8 cellular contexts compared by ENCODE assay signal in genomic region chr7:1368682-1369571, GRCh38.
DNase-seq lines count a peak whose midpoint lies in the region; ATAC-seq and TF ChIP-seq lines count a peak whose summit lies in the region.

No MANE protein-coding gene starts in this region.

- H3K4me1 Mint-ChIP-seq in activated CD8-positive, alpha-beta T cell treated with anti-CD3 and anti-CD28 coated beads for 36 hours (ENCODE audit: low read depth): no peaks in the 10 kb centered on the region

- peak; percentile 62 for DNase-seq in GM10248 (ENCODE audit: extremely low spot score)
- peak; percentile 87 for DNase-seq in NCI-H1105 (lab: John Stamatoyannopoulos, UW)
- DNase-seq in activated CD8-positive, alpha-beta T cell treated with anti-CD3 and anti-CD28 coated beads for 36 hours: peak; percentile 54
- DNase-seq in mucosa of descending colon: peak in 1 of 3 donors; percentile 45
- DNase-seq in effector CD8-positive, alpha-beta T cell (lab: John Stamatoyannopoulos, UW): no peak
- no peak for DNase-seq in dedifferentiated amniotic fluid mesenchymal stem cell (ENCODE audit: extremely low spot score)

- no peak overlapping the region for H3K4me3 Mint-ChIP-seq in activated CD8-positive, alpha-beta T cell treated with anti-CD3 and anti-CD28 coated beads for 36 hours

- H3K4me1 ChIP-seq in mucosa of descending colon (ENCODE audit: low read depth): no peaks in the 10 kb centered on the region

- H3K27ac Mint-ChIP-seq in activated CD8-positive, alpha-beta T cell treated with anti-CD3 and anti-CD28 coated beads for 36 hours: no peak overlapping the region

- no peaks in the 10 kb centered on the region for H3K36me3 Mint-ChIP-seq in activated CD8-positive, alpha-beta T cell treated with anti-CD3 and anti-CD28 coated beads for 36 hours (ENCODE audit: low read depth)

- H3K4me3 ChIP-seq in mucosa of descending colon: no peak overlapping the region

- ATAC-seq in activated CD8-positive, alpha-beta T cell treated with anti-CD3 and anti-CD28 coated beads for 36 hours: peak; percentile 84
- peak; percentile 46 for ATAC-seq in mucosa of descending colon
- no peak for ATAC-seq in GM21526 (IDR thresholded peaks at IDR 0.05; ENCODE audit: low FRiP score, unreplicated experiment)
- ATAC-seq in HG02973 (IDR thresholded peaks at IDR 0.05; ENCODE audit: unreplicated experiment): no peak

- TF ChIP-seq CTCF in GM10248 (IDR thresholded peaks at IDR 0.05; ENCODE audit: control extremely low read depth, extremely low read depth, low read depth, missing control alignments) (no peak), mucosa of descending colon (IDR thresholded peaks at IDR 0.05) (no peak)
- TF ChIP-seq CTCF in activated CD8-positive, alpha-beta T cell treated with anti-CD3 and anti-CD28 coated beads for 36 hours (IDR thresholded peaks at IDR 0.05): peak; percentile 30

- H3K36me3 ChIP-seq in mucosa of descending colon (ENCODE audit: low read depth): no peaks in the 10 kb centered on the region

- peaks cover 40% of the 10 kb centered on the region for H3K27me3 Mint-ChIP-seq in activated CD8-positive, alpha-beta T cell treated with anti-CD3 and anti-CD28 coated beads for 36 hours

- POLR2A ChIA-PET in GM10248 (lab: Yijun Ruan, JAX): no interaction called here
- POLR2A ChIA-PET in activated CD8-positive, alpha-beta T cell treated with anti-CD3 and anti-CD28 coated beads for 36 hours (lab: Charles Lee): no interaction called here

- intact Hi-C loops in activated CD8-positive, alpha-beta T cell treated with anti-CD3 and anti-CD28 coated beads for 36 hours (cut with micrococcal nuclease): no loop called here
- intact Hi-C loops in mucosa of descending colon (cut with DNase I, micrococcal nuclease): no loop called here

- H3K9me3 ChIP-seq in mucosa of descending colon: peaks cover 2% of the 10 kb centered on the region

- CTCF ChIA-PET in GM10248 (lab: Yijun Ruan, JAX): interaction anchor here (0.8 kb wide), 1 partner anchor 21 kb away, joined by 3 read pairs; no protein-coding TSS in a partner anchor
- CTCF ChIA-PET in activated CD8-positive, alpha-beta T cell treated with anti-CD3 and anti-CD28 coated beads for 36 hours (lab: Charles Lee): no interaction called here

- peaks cover 3% of the 10 kb centered on the region for H3K9me3 Mint-ChIP-seq in activated CD8-positive, alpha-beta T cell treated with anti-CD3 and anti-CD28 coated beads for 36 hours

Comparison
In these comparisons a context has a peak if more than half of its experiments do, and no peak if none do; other contexts are left out.
1. DNase-seq: peak in GM10248 (single experiment), NCI-H1105 (single experiment) and activated CD8-positive, alpha-beta T cell treated with anti-CD3 and anti-CD28 coated beads for 36 hours (single experiment); none in effector CD8-positive, alpha-beta T cell (single experiment) and dedifferentiated amniotic fluid mesenchymal stem cell (single experiment).
2. ATAC-seq: peak in activated CD8-positive, alpha-beta T cell treated with anti-CD3 and anti-CD28 coated beads for 36 hours (single experiment) and mucosa of descending colon (single experiment); none in GM21526 (single experiment) and HG02973 (single experiment).